19 cellular contexts compared by ENCODE assay signal in genomic region chr7:113608786-113609185, GRCh38.
"Had no signal": no experiment of that assay in that cellular context is flagged by ENCODE, and none has a peak within 500 bp of the region (broad histone marks: within the 10 kb centered on the region; RNA-seq: fewer than 3 reads in every experiment).

No MANE protein-coding gene starts in this region.

- DNase-seq: activated CD4-positive, alpha-beta T cell treated with anti-CD3 and anti-CD28 coated beads for 1 hour; activated naive CD4-positive, alpha-beta T cell treated with Interleukin-2 at 50 U/mL for 16 hours; activated naive CD8-positive, alpha-beta T cell treated with anti-CD3 and anti-CD28 coated beads for 36 hours; activated T-cell treated with anti-CD3 and anti-CD28 coated beads, Interleukin-2, amount 50 U/mL, for 1 hour; cerebellar nuclear complex; effector CD8-positive, alpha-beta T cell; heart right ventricle; kidney; lower lobe of right lung; mesendoderm; mucosa of descending colon; naive thymus-derived CD4-positive, alpha-beta T cell; stimulated activated CD4-positive, alpha-beta T cell treated with anti-CD3 and anti-CD28 coated beads, Interleukin-12 subunit alpha, Interleukin-12 subunit beta, amount 100 ng/mL, for 4 hours; T-helper 1 cell had no signal

- H2AFZ ChIP-seq: neural progenitor cell had no signal

- H3K9me3 ChIP-seq: lower lobe of right lung, mucosa of descending colon, suprapubic skin, tibial nerve had no signal

- H3K4me2 ChIP-seq: neural progenitor cell had no signal

- H3K4me3 Mint-ChIP-seq: activated naive CD8-positive, alpha-beta T cell treated with anti-CD3 and anti-CD28 coated beads for 36 hours; naive thymus-derived CD4-positive, alpha-beta T cell; neural progenitor cell; stimulated activated naive CD8-positive, alpha-beta T cell treated with anti-CD3 and anti-CD28 coated beads, Interleukin-15, Interleukin-2, amounts not matched to agents 100 ng/mL and 50 ng/mL, for 24 hours had no signal

- H3K27me3 ChIP-seq: heart right ventricle, neural progenitor cell, suprapubic skin, tibial nerve had no signal

- H3K36me3 ChIP-seq: heart right ventricle, lower lobe of right lung, neural progenitor cell, suprapubic skin, tibial nerve had no signal

- H3K4me3 ChIP-seq: heart right ventricle, lower lobe of right lung, mucosa of descending colon, neural progenitor cell, suprapubic skin, tibial nerve had no signal

- H3K27ac Mint-ChIP-seq: activated naive CD8-positive, alpha-beta T cell treated with anti-CD3 and anti-CD28 coated beads for 36 hours; naive thymus-derived CD4-positive, alpha-beta T cell; neural progenitor cell; stimulated activated naive CD8-positive, alpha-beta T cell treated with anti-CD3 and anti-CD28 coated beads, Interleukin-15, Interleukin-2, amounts not matched to agents 100 ng/mL and 50 ng/mL, for 24 hours had no signal

- H3K9ac ChIP-seq: neural progenitor cell had no signal

- H3K4me1 Mint-ChIP-seq: activated naive CD8-positive, alpha-beta T cell treated with anti-CD3 and anti-CD28 coated beads for 36 hours; naive thymus-derived CD4-positive, alpha-beta T cell; neural progenitor cell had no signal

- H3K9me3 Mint-ChIP-seq: activated naive CD8-positive, alpha-beta T cell treated with anti-CD3 and anti-CD28 coated beads for 36 hours; neural progenitor cell; stimulated activated naive CD8-positive, alpha-beta T cell treated with anti-CD3 and anti-CD28 coated beads, Interleukin-15, Interleukin-2, amounts not matched to agents 100 ng/mL and 50 ng/mL, for 24 hours had no signal

- FAIRE-seq: endothelial cell of umbilical vein, kidney had no signal

- H3K27me3 Mint-ChIP-seq: activated naive CD8-positive, alpha-beta T cell treated with anti-CD3 and anti-CD28 coated beads for 36 hours; naive thymus-derived CD4-positive, alpha-beta T cell; stimulated activated naive CD8-positive, alpha-beta T cell treated with anti-CD3 and anti-CD28 coated beads, Interleukin-15, Interleukin-2, amounts not matched to agents 100 ng/mL and 50 ng/mL, for 24 hours had no signal

- H3K36me3 Mint-ChIP-seq: activated naive CD8-positive, alpha-beta T cell treated with anti-CD3 and anti-CD28 coated beads for 36 hours; naive thymus-derived CD4-positive, alpha-beta T cell; neural progenitor cell had no signal

- H3K27ac ChIP-seq: heart right ventricle, lower lobe of right lung, neural progenitor cell, suprapubic skin, tibial nerve had no signal

- H3K4me1 ChIP-seq: lower lobe of right lung, neural progenitor cell, suprapubic skin, tibial nerve had no signal
